ENCODE assay signal across 19 cellular contexts in the genomic region with DNA sequence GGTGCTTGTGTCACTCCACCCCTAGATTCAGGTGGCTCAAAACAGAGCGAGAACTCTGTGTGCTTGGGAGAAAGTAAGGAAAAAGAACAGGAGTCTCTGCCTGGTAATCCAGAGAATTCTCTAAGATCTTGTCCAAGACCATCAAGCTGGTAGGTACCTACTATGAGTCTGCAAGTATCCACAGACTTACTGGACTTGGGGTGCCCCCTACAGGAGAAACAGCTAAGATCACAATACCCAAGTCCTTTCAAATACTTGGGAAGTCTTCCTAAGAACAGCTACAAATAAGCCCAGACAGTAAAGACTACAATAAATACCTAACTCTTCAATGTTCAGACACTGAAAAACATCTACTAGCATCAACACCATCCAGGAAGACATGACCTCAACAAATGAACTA.
DNase-seq lines count a peak whose midpoint lies in the region; FAIRE-seq and TF ChIP-seq lines count a peak whose summit lies in the region.
"Had no signal": no experiment of that assay in that cellular context is flagged by ENCODE, and none has a peak within 500 bp of the region (broad histone marks: within the 10 kb centered on the region; RNA-seq: fewer than 3 reads in every experiment).

No MANE protein-coding gene starts in this region.

- intact Hi-C loops in A673 (cut with micrococcal nuclease; ENCODE audit: unreplicated experiment): no loop called here

- H4K20me1 ChIP-seq in H1 (replicated peaks in 1 of 2; ENCODE audit: control insufficient read depth in 1 of 2, insufficient read depth in 2 of 2, low read length in 2 of 2): no peaks in the 10 kb centered on the region

- H3K4me1 Mint-ChIP-seq in activated naive CD4-positive, alpha-beta T cell treated with anti-CD3 and anti-CD28 coated beads, Interleukin-2, amount 10 ng/mL, durations not matched to agents 7 days and 5 days: no peaks in the 10 kb centered on the region
- H3K4me1 Mint-ChIP-seq: nephron had no signal

- BruUV-seq in A673 (replicated peaks; lab: Mats Ljungman, UMichigan): no TSS peak

- H3K14ac ChIP-seq in H1 (ENCODE audit: insufficient read length): no peak overlapping the region

- H3K27me3 ChIP-seq in A673 (replicated peaks; ENCODE audit: insufficient read depth, low read depth, low read length, poor library complexity): no peaks in the 10 kb centered on the region
- no peaks in the 10 kb centered on the region for H3K27me3 ChIP-seq in H1 (replicated peaks in 1 of 4; ENCODE audit: control insufficient read depth in 3 of 4, extremely low read depth in 1 of 4, insufficient read depth in 3 of 4, low read length in 3 of 4)
- H3K27me3 ChIP-seq: hepatocyte, transverse colon had no signal

- TF ChIP-seq POLR2A in NB4 (IDR thresholded peaks at IDR 0.05; ENCODE audit: extremely low read depth, insufficient read length) (no peak), H1 (IDR thresholded peaks at IDR 0.05; ENCODE audit: control extremely low read depth in 1 of 2, low read depth in 2 of 2, low read length in 2 of 2) (no peak)

- CTCF ChIA-PET in A673 (lab: Charles Lee): no interaction called here
- CTCF ChIA-PET in H1 (lab: Charles Lee; ENCODE audit: partially characterized antibody): interaction anchor here (0.5 to 2.6 kb wide), 20 partner anchors 10 to 958 kb away, joined by 3 to 8 read pairs (median 3); no protein-coding TSS in a partner anchor
- CTCF ChIA-PET in activated naive CD4-positive, alpha-beta T cell treated with anti-CD3 and anti-CD28 coated beads, Interleukin-2, amount 10 ng/mL, durations not matched to agents 7 days and 5 days (lab: Charles Lee): interaction anchor here (0.6 kb wide), 1 partner anchor 270 kb away, joined by 3 read pairs; no protein-coding TSS in a partner anchor

- DNase-seq in A673 (ENCODE audit: low spot score): peak; percentile 57
- peak; percentile 49 for DNase-seq in NB4 (ENCODE audit: low read depth)
- peak; percentile 43 to 84 for DNase-seq in H1 (ENCODE audit: low read depth in 1 of 2, low spot score in 2 of 2)
- no peak for DNase-seq in CD1c-positive myeloid dendritic cell (ENCODE audit: extremely low spot score)
- no peak for DNase-seq in stimulated activated CD8-positive, alpha-beta memory T cell treated with anti-CD3 and anti-CD28 coated beads, Interleukin-4, amount 100 ng/mL, for 48 hours
- no peak for DNase-seq in activated effector memory CD4-positive, alpha-beta T cell treated with anti-CD3 and anti-CD28 coated beads, Interleukin-2, amount 50 U/mL, for 16 hours
- DNase-seq in activated naive CD4-positive, alpha-beta T cell treated with anti-CD3 and anti-CD28 coated beads, Interleukin-2, amount 10 ng/mL, durations not matched to agents 7 days and 5 days: no peak
- DNase-seq: activated T-cell treated with anti-CD3 and anti-CD28 coated beads for 4 hours, cerebellar nuclear complex, NCI-H2107, retina, transverse colon had no signal

- peak; percentile 43 for TF ChIP-seq CTCF in A673 (conservative IDR thresholded peaks at IDR 0.05; ENCODE audit: low read depth, low read length)
- TF ChIP-seq CTCF in GM12874 (IDR thresholded peaks at IDR 0.05; ENCODE audit: insufficient read depth, low read depth, low read length): peak; percentile 7; the same call in 1 of the 2 replicates
- peak; percentile 36 for TF ChIP-seq CTCF in NB4 (IDR thresholded peaks at IDR 0.05; ENCODE audit: low read depth, low read length)
- peak in 2 of 3 experiments; percentile 55 to 69; a peak in 3 of 4 replicates for TF ChIP-seq CTCF in H1 (IDR thresholded peaks at IDR 0.05; ENCODE audit: control extremely low read depth in 1 of 3, insufficient read depth in 1 of 3, low read depth in 1 of 3, low read length in 3 of 3)

- H3K23ac ChIP-seq in H1 (ENCODE audit: insufficient read length): no peak overlapping the region

- H3K9me3 Mint-ChIP-seq in activated naive CD4-positive, alpha-beta T cell treated with anti-CD3 and anti-CD28 coated beads, Interleukin-2, amount 10 ng/mL, durations not matched to agents 7 days and 5 days: peaks cover 22% of the 10 kb centered on the region

- H4K91ac ChIP-seq in H1 (replicated peaks; ENCODE audit: insufficient read length, low read length): peak overlapping the region; percentile 95

- H3K79me1 ChIP-seq in H1 (ENCODE audit: low read depth, low read length): no peaks in the 10 kb centered on the region

- H3K36me3 ChIP-seq in A673 (ENCODE audit: insufficient read depth, low read length, poor library complexity, severe bottlenecking): no peaks in the 10 kb centered on the region
- H3K36me3 ChIP-seq in H1 (ENCODE audit: control insufficient read depth in 2 of 4, insufficient read depth in 4 of 4, low read length in 3 of 4): peaks cover 0 to 7% (median 3%) of the 10 kb centered on the region in 4 experiments; a peak in 3 of 8 replicates
- H3K36me3 ChIP-seq: transverse colon had no signal

- H2BK5ac ChIP-seq in H1 (ENCODE audit: low read depth, low read length): peak overlapping the region; percentile 73; the same call in 1 of the 2 replicates

- 0 out of 2 replicates have a peak overlapping the region, but pooled peaks have one; percentile 20 for H2AFZ ChIP-seq in H1 (ENCODE audit: low read length)
- H2AFZ ChIP-seq: hepatocyte had no signal

- H3K4me2 ChIP-seq in H1 (ENCODE audit: insufficient read depth in 1 of 2, low read depth in 2 of 2, low read length in 2 of 2): no peak overlapping the region
- H3K4me2 ChIP-seq: hepatocyte, KMS-11 had no signal

- H3K27me3 Mint-ChIP-seq in activated naive CD4-positive, alpha-beta T cell treated with anti-CD3 and anti-CD28 coated beads, Interleukin-2, amount 10 ng/mL, durations not matched to agents 7 days and 5 days: no peaks in the 10 kb centered on the region

- no peaks in the 10 kb centered on the region for H3K36me3 Mint-ChIP-seq in activated naive CD4-positive, alpha-beta T cell treated with anti-CD3 and anti-CD28 coated beads, Interleukin-2, amount 10 ng/mL, durations not matched to agents 7 days and 5 days

- H3K4me3 Mint-ChIP-seq in activated naive CD4-positive, alpha-beta T cell treated with anti-CD3 and anti-CD28 coated beads, Interleukin-2, amount 10 ng/mL, durations not matched to agents 7 days and 5 days: no peak overlapping the region
- H3K4me3 Mint-ChIP-seq: nephron had no signal

- peak; percentile 85 to 91 for TF ChIP-seq RAD21 in H1 (IDR thresholded peaks at IDR 0.05 in 1 of 2, conservative IDR thresholded peaks at IDR 0.05 in 1 of 2; ENCODE audit: low read depth in 2 of 2, low read length in 2 of 2)

- no peak overlapping the region for H2AK5ac ChIP-seq in H1 (ENCODE audit: low read depth, low read length)

- H4K8ac ChIP-seq in H1 (ENCODE audit: extremely low read depth, insufficient read depth, low read length): no peak overlapping the region

- H3K18ac ChIP-seq in H1 (ENCODE audit: extremely low read depth, low read length): 0 out of 2 replicates have a peak overlapping the region, but pooled peaks have one; percentile 19

- H2BK15ac ChIP-seq in H1 (ENCODE audit: low read length): peak overlapping the region; percentile 61; the same call in 1 of the 2 replicates

- H2BK20ac ChIP-seq in H1 (ENCODE audit: low read length): peak overlapping the region; percentile 49; the same call in 1 of the 2 replicates

- H4K5ac ChIP-seq in H1 (ENCODE audit: insufficient read length, low read depth, low read length): no peak overlapping the region

- H2BK12ac ChIP-seq in H1 (ENCODE audit: low read depth, low read length): peak overlapping the region; percentile 79; the same call in 1 of the 2 replicates

- H3K4me3 ChIP-seq in A673 (ENCODE audit: low read depth, low read length, poor library complexity, severe bottlenecking) (no peak overlapping the region), NB4 (ENCODE audit: low read depth, low read length) (no peak overlapping the region), H1 (ENCODE audit: extremely low read depth in 1 of 4, insufficient read depth in 2 of 4, low read depth in 3 of 4, low read length in 4 of 4) (no peak overlapping the region)
- H3K4me3 ChIP-seq: hepatocyte, lung, SK-N-MC, transverse colon had no signal

- H3K4me1 ChIP-seq in A673 (ENCODE audit: insufficient read depth, low read length, poor library complexity, severe bottlenecking) (no peaks in the 10 kb centered on the region), H1 (replicated peaks in 1 of 4; ENCODE audit: control insufficient read depth in 3 of 4, insufficient read depth in 4 of 4, low read length in 3 of 4) (no peaks in the 10 kb centered on the region)
- H3K4me1 ChIP-seq: transverse colon had no signal

- TF ChIP-seq EP300 in H1 (IDR thresholded peaks at IDR 0.05; ENCODE audit: borderline replicate concordance in 1 of 2, low read depth in 2 of 2, low read length in 2 of 2): no peak

- peak overlapping the region; percentile 32 for H3K4ac ChIP-seq in H1 (replicated peaks; ENCODE audit: insufficient read length, low read depth, low read length)

- no peak overlapping the region for H3K27ac Mint-ChIP-seq in activated naive CD4-positive, alpha-beta T cell treated with anti-CD3 and anti-CD28 coated beads, Interleukin-2, amount 10 ng/mL, durations not matched to agents 7 days and 5 days
- H3K27ac Mint-ChIP-seq: nephron had no signal

- H3K27ac ChIP-seq in A673 (ENCODE audit: low read depth, low read length, poor library complexity, severe bottlenecking) (no peak overlapping the region), H1 (ENCODE audit: low read depth, low read length) (no peak overlapping the region)
- H3K27ac ChIP-seq: hepatocyte, KMS-11, SK-N-MC, transverse colon had no signal

- POLR2A ChIA-PET in A673 (lab: Charles Lee; ENCODE audit: low non-redundant PET): no interaction called here
- POLR2A ChIA-PET in H1 (lab: Charles Lee; ENCODE audit: partially characterized antibody): no interaction called here

- FAIRE-seq in H1 (lab: Jason Lieb, UNC): no peak
- FAIRE-seq: GM18507 had no signal

- no peaks in the 10 kb centered on the region for H3K23me2 ChIP-seq in H1 (ENCODE audit: low read depth, low read length)

- H2BK120ac ChIP-seq in H1 (replicated peaks; ENCODE audit: low read depth, low read length): peak overlapping the region; percentile 69

- no peak overlapping the region for H3K9ac ChIP-seq in H1 (replicated peaks in 1 of 4; ENCODE audit: extremely low read depth in 1 of 4, low read depth in 3 of 4, low read length in 3 of 4)
- H3K9ac ChIP-seq: KMS-11 had no signal

- H3K79me2 ChIP-seq in H1 (ENCODE audit: control insufficient read depth in 1 of 2, insufficient read depth in 2 of 2, low read length in 2 of 2): no peaks in the 10 kb centered on the region
- H3K79me2 ChIP-seq: hepatocyte had no signal

- H3K56ac ChIP-seq in H1 (replicated peaks; ENCODE audit: insufficient read length, low read depth, low read length): no peak overlapping the region

- 57% methylated on average over 1 of the region's 1 CpG; no CpG with 5 or more reads in 1 of the 2 experiments for WGBS in H1 (ENCODE audit: extremely low coverage in 1 of 2, insufficient coverage in 1 of 2, insufficient read length in 1 of 2, insufficient replicate concordance in 2 of 2, low coverage in 1 of 2, low lambda C conversion rate in 2 of 2, missing lambda C conversion rate in 1 of 2), 2 experiments

- H3K9me3 ChIP-seq in A673 (ENCODE audit: low read depth, low read length, poor library complexity, severe bottlenecking) (peaks cover 6% of the 10 kb centered on the region), H1 (ENCODE audit: insufficient read depth in 2 of 2, low read depth in 1 of 2, low read length in 1 of 2) (peaks cover 11% of the 10 kb centered on the region in 2 experiments)

TF ChIP-seq in H1, 55 proteins besides CTCF, POLR2A, EP300 and RAD21 (continues in another document):
- peak; percentile 16; the same call in 1 of the 2 replicates for TF ChIP-seq MAFK (IDR thresholded peaks at IDR 0.05; ENCODE audit: low read depth, low read length)

Comparison
In these comparisons a context has a peak if more than half of its experiments do, and no peak if none do; other contexts are left out.
1. DNase-seq: peak in A673 (single experiment), NB4 (single experiment) and H1 (2 of 2); none in CD1c-positive myeloid dendritic cell (single experiment), stimulated activated CD8-positive, alpha-beta memory T cell treated with anti-CD3 and anti-CD28 coated beads, Interleukin-4, amount 100 ng/mL, for 48 hours (single experiment), activated effector memory CD4-positive, alpha-beta T cell treated with anti-CD3 and anti-CD28 coated beads, Interleukin-2, amount 50 U/mL, for 16 hours (single experiment) and activated naive CD4-positive, alpha-beta T cell treated with anti-CD3 and anti-CD28 coated beads, Interleukin-2, amount 10 ng/mL, durations not matched to agents 7 days and 5 days (single experiment).
2. CTCF ChIP-seq: peak in every context shown above with its lines; median percentile 62 in H1; 43 in A673; 36 in NB4; 7 in GM12874.